In genomic region chr4:180500146-180500545, GRCh38 we compare ENCODE assay signal across 26 cellular contexts.
DNase-seq lines count a peak whose midpoint lies in the region; ATAC-seq, FAIRE-seq and TF ChIP-seq lines count a peak whose summit lies in the region.
"Had no signal": no experiment of that assay in that cellular context is flagged by ENCODE, and none has a peak within 500 bp of the region (broad histone marks: within the 10 kb centered on the region; RNA-seq: fewer than 3 reads in every experiment).

No MANE protein-coding gene starts in this region.

- ATAC-seq in left colon, result no peak

- H3K27me3 Mint-ChIP-seq in progenitor cell of endocrine pancreas, result no peaks in the 10 kb centered on the region
- H3K27me3 Mint-ChIP-seq: CD4-positive, alpha-beta memory T cell; CD4-positive, CD25-positive, alpha-beta regulatory T cell; CD8-positive, alpha-beta memory T cell had no signal

- no peaks in the 10 kb centered on the region for H3K27me3 ChIP-seq in SJCRH30
- H3K27me3 ChIP-seq: BE2C, BLaER1 had no signal

- FAIRE-seq in HTR-8/SVneo (lab: Jason Lieb, UNC), result peak; percentile 44
- FAIRE-seq: A204.1, G401.6, GM12891, GM19239 had no signal

- H3K4me3 ChIP-seq in SJCRH30, result no peak overlapping the region
- H3K4me3 ChIP-seq: BLaER1 had no signal

- H3K36me3 ChIP-seq in SJCRH30, result no peaks in the 10 kb centered on the region
- H3K36me3 ChIP-seq: BE2C, BLaER1 had no signal

- peaks cover 5% of the 10 kb centered on the region; the same call in 1 of the 2 replicates for H3K4me1 ChIP-seq in SJCRH30
- H3K4me1 ChIP-seq: BE2C, BLaER1 had no signal

- no peak overlapping the region for H3K4me3 Mint-ChIP-seq in progenitor cell of endocrine pancreas (ENCODE audit: low read depth)
- H3K4me3 Mint-ChIP-seq: CD14-positive monocyte; CD4-positive, alpha-beta memory T cell; CD4-positive, CD25-positive, alpha-beta regulatory T cell; CD8-positive, alpha-beta memory T cell had no signal

- no peak for TF ChIP-seq CTCF in progenitor cell of endocrine pancreas (IDR thresholded peaks at IDR 0.05; ENCODE audit: unreplicated experiment)

- H3K27ac Mint-ChIP-seq in progenitor cell of endocrine pancreas, result no peak overlapping the region
- H3K27ac Mint-ChIP-seq: CD14-positive monocyte; CD4-positive, alpha-beta memory T cell; CD4-positive, CD25-positive, alpha-beta regulatory T cell; CD8-positive, alpha-beta memory T cell had no signal

- no peaks in the 10 kb centered on the region for H3K9me3 Mint-ChIP-seq in progenitor cell of endocrine pancreas (ENCODE audit: low read depth)

- intact Hi-C loops in left colon (cut with DNase I, micrococcal nuclease), result no loop called here

- H3K9me3 ChIP-seq in SJCRH30 (replicated peaks), result no peaks in the 10 kb centered on the region
- H3K9me3 ChIP-seq: BE2C, BLaER1 had no signal

- no peak overlapping the region for H3K27ac ChIP-seq in SJCRH30
- H3K27ac ChIP-seq: BLaER1 had no signal

- H3K36me3 Mint-ChIP-seq in progenitor cell of endocrine pancreas (ENCODE audit: insufficient read depth), result no peaks in the 10 kb centered on the region
- H3K36me3 Mint-ChIP-seq: CD14-positive monocyte; CD4-positive, alpha-beta memory T cell; CD4-positive, CD25-positive, alpha-beta regulatory T cell; CD8-positive, alpha-beta memory T cell had no signal

- DNase-seq in HTR-8/SVneo (ENCODE audit: insufficient read length, low spot score), result no peak
- peak; percentile 27 to 52 for DNase-seq in SJCRH30
- DNase-seq in myocyte (ENCODE audit: low read depth), result peak; percentile 1
- DNase-seq in LoVo (ENCODE audit: low spot score), result no peak
- DNase-seq in iPS-NIHi7 (ENCODE audit: extremely low spot score), result no peak
- DNase-seq in left colon, result no peak
- no peak for DNase-seq in progenitor cell of endocrine pancreas (ENCODE audit: low spot score, unreplicated experiment)
- DNase-seq: 8988T; ACHN; BE2C; C1 segment of cervical spinal cord; CD4-positive, alpha-beta memory T cell; CD4-positive, CD25-positive, alpha-beta regulatory T cell; CD8-positive, alpha-beta memory T cell; COR-L47; DMS 273 treated with DMSO at 0.1 percent for 48 hours; DMS153; DMS53; DMS79; GF-D8 had no signal

- no peaks in the 10 kb centered on the region for H3K4me1 Mint-ChIP-seq in progenitor cell of endocrine pancreas (ENCODE audit: low read depth)
- H3K4me1 Mint-ChIP-seq: CD14-positive monocyte; CD4-positive, alpha-beta memory T cell; CD4-positive, CD25-positive, alpha-beta regulatory T cell; CD8-positive, alpha-beta memory T cell had no signal

Comparison
In these comparisons a context has a peak if more than half of its experiments do, and no peak if none do; other contexts are left out.
1. DNase-seq: peak in SJCRH30 (2 of 2) and myocyte (single experiment); none in HTR-8/SVneo (single experiment), LoVo (single experiment), iPS-NIHi7 (single experiment), left colon (0 of 2) and progenitor cell of endocrine pancreas (single experiment).